ENCODE assay signal across 1 cellular context in the genomic region with DNA sequence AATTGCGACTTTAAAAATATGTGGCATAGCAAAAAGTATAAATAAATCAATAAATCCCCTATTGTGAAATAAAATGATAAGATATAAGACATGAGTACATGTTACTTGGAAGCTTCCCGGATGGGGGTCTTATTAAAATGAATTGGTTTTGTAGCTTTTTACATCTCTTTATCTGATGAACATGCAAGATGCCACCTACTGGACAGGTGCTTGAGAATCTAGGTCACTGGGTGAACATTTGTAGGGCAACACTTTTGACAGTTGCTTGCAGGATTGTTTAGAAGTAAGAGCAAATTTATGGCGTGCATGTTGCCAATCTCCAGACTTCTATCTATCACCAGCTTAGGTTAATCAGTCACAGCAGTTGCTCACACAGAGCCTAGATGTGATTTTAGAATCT.
TF ChIP-seq lines count a peak whose summit lies in the region.

No MANE protein-coding gene starts in this region.

TF ChIP-seq in GM12878, 131 proteins besides CTCF, POLR2A, EP300 and RAD21 (continued from another document):
- TF ChIP-seq, protein P1, sequence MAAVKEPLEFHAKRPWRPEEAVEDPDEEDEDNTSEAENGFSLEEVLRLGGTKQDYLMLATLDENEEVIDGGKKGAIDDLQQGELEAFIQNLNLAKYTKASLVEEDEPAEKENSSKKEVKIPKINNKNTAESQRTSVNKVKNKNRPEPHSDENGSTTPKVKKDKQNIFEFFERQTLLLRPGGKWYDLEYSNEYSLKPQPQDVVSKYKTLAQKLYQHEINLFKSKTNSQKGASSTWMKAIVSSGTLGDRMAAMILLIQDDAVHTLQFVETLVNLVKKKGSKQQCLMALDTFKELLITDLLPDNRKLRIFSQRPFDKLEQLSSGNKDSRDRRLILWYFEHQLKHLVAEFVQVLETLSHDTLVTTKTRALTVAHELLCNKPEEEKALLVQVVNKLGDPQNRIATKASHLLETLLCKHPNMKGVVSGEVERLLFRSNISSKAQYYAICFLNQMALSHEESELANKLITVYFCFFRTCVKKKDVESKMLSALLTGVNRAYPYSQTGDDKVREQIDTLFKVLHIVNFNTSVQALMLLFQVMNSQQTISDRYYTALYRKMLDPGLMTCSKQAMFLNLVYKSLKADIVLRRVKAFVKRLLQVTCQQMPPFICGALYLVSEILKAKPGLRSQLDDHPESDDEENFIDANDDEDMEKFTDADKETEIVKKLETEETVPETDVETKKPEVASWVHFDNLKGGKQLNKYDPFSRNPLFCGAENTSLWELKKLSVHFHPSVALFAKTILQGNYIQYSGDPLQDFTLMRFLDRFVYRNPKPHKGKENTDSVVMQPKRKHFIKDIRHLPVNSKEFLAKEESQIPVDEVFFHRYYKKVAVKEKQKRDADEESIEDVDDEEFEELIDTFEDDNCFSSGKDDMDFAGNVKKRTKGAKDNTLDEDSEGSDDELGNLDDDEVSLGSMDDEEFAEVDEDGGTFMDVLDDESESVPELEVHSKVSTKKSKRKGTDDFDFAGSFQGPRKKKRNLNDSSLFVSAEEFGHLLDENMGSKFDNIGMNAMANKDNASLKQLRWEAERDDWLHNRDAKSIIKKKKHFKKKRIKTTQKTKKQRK (IDR thresholded peaks at IDR 0.05; ENCODE audit: low read depth, low read length) = no peak
